Comparison of ENCODE assay signal across 1 cellular context in the genomic region with DNA sequence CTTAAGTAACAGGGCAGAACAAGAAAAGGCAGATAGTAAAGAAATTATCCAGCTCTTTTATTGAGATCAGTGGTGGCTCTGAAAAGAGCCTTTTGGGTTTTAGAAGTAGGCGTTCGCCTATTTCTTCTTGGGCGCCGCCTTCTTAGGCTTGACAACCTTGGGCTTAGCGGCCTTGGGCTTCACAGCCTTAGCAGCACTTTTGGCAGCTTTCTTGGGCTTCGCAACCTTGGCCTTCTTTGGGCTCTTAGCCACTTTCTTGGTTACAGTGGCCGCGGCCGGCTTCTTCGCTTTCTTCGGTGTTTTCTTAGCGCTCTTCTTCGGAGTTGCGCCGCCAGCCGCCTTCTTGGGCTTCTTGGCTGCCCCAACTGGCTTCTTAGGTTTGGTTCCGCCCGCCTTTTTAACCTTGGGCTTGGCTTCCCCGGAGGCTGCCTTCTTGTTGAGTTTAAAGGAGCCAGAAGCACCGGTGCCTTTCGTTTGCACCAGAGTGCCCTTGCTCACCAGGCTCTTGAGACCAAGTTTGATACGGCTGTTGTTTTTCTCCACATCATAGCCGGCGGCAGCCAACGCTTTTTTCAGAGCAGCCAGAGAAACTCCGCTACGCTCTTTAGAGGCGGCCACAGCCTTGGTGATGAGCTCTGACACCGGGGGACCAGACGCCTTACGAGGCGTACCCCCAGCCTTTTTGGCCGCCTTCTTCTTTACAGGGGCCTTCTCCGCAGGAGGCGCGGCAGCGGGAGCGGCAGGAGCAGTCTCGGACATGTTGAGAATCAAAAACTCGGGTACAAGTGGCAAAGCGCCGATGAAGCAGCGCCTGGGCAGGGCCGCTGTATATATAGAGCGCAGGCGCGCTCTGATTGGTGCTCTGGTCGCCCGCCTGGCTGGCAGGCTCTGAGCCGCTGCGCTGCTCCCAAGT.
TF ChIP-seq lines count a peak whose summit lies in the region.

No MANE protein-coding gene starts in this region.

TF ChIP-seq in GM12878, 131 proteins besides CTCF, POLR2A, EP300 and RAD21 (continued from another document and continues in another):
- TF ChIP-seq TCF3 (IDR thresholded peaks at IDR 0.05; ENCODE audit: borderline replicate concordance, insufficient read depth, low read depth, low read length) (peak; percentile 94), HCFC1 (IDR thresholded peaks at IDR 0.05; ENCODE audit: low read length) (peak; percentile 59; the same call in 1 of the 2 replicates), EED (IDR thresholded peaks at IDR 0.05; ENCODE audit: low read depth) (no peak), CHD1 (IDR thresholded peaks at IDR 0.05; ENCODE audit: low read depth, low read length) (peak; percentile 94), PKNOX1 (IDR thresholded peaks at IDR 0.05) (peak; percentile 66; the same call in 1 of the 2 replicates), CBX3 (IDR thresholded peaks at IDR 0.05; ENCODE audit: borderline replicate concordance, low read depth) (no peak), MTA2 (IDR thresholded peaks at IDR 0.05; ENCODE audit: low read depth) (0 out of 2 replicates have a peak, but pooled peaks have one; percentile 28), BCL11A (IDR thresholded peaks at IDR 0.05; ENCODE audit: low read depth, low read length) (peak; percentile 3; the same call in 1 of the 2 replicates), ZNF274 (IDR thresholded peaks at IDR 0.05; ENCODE audit: insufficient read depth, insufficient read length) (no peak), TBL1XR1 (IDR thresholded peaks at IDR 0.05; ENCODE audit: low read depth, low read length) (peak; percentile 51; the same call in 1 of the 2 replicates), BRCA1 (IDR thresholded peaks at IDR 0.05; ENCODE audit: low read depth, low read length) (no peak), NRF1 (conservative IDR thresholded peaks at IDR 0.05; ENCODE audit: low read depth, low read length) (no peak), LARP7 (IDR thresholded peaks at IDR 0.05) (peak; percentile 95), RCOR1 (conservative IDR thresholded peaks at IDR 0.05; ENCODE audit: low read depth, low read length) (no peak), CHD2 (IDR thresholded peaks at IDR 0.05; ENCODE audit: borderline replicate concordance, low read depth, low read length) (peak; percentile 74), IRF5 (IDR thresholded peaks at IDR 0.05; ENCODE audit: borderline replicate concordance) (no peak), IKZF2 (IDR thresholded peaks at IDR 0.05) (peak in 1 of 2 experiments; percentile 47; a peak in 2 of 4 replicates), POLR2AphosphoS2 (IDR thresholded peaks at IDR 0.05; ENCODE audit: low read depth, low read length) (peak; percentile 98), RFX5 (IDR thresholded peaks at IDR 0.05; ENCODE audit: low read depth, low read length) (no peak), POLR2AphosphoS5 (IDR thresholded peaks at IDR 0.05; ENCODE audit: low read length) (peak; percentile 99), BHLHE40 (IDR thresholded peaks at IDR 0.05; ENCODE audit: borderline replicate concordance in 1 of 2, low read depth in 2 of 2, low read length in 1 of 2) (peak; percentile 2 to 29; a peak in 2 of 4 replicates), PBX3 (IDR thresholded peaks at IDR 0.05; ENCODE audit: insufficient replicate concordance, low read depth, low read length) (no peak), PRDM15 (CRISPR knock-in tag; IDR thresholded peaks at IDR 0.05) (peak; percentile 63), CHD4 (IDR thresholded peaks at IDR 0.05) (no peak), MYC (IDR thresholded peaks at IDR 0.05; ENCODE audit: insufficient read depth, insufficient read length, insufficient replicate concordance, low read length, severe bottlenecking) (no peak), SREBF2 (IDR thresholded peaks at IDR 0.05; ENCODE audit: low read length) (peak; percentile 1; the same call in 1 of the 2 replicates), RUNX3 (IDR thresholded peaks at IDR 0.05; ENCODE audit: low read length) (peak; percentile 19; the same call in 1 of the 2 replicates), ETV6 (conservative IDR thresholded peaks at IDR 0.05 in 1 of 2, IDR thresholded peaks at IDR 0.05 in 1 of 2; ENCODE audit: borderline replicate concordance in 1 of 2, low read depth in 1 of 2) (peak in 1 of 2 experiments; percentile 16; a peak in 1 of 4 replicates), ZNF217 (IDR thresholded peaks at IDR 0.05) (no peak), POU2F2 (IDR thresholded peaks at IDR 0.05; ENCODE audit: borderline replicate concordance, low read depth, low read length) (peak; percentile 98), TAF1 (IDR thresholded peaks at IDR 0.05; ENCODE audit: borderline replicate concordance, low read depth, low read length) (peak; percentile 68; the same call in 1 of the 2 replicates)
- TF ChIP-seq, protein P1, sequence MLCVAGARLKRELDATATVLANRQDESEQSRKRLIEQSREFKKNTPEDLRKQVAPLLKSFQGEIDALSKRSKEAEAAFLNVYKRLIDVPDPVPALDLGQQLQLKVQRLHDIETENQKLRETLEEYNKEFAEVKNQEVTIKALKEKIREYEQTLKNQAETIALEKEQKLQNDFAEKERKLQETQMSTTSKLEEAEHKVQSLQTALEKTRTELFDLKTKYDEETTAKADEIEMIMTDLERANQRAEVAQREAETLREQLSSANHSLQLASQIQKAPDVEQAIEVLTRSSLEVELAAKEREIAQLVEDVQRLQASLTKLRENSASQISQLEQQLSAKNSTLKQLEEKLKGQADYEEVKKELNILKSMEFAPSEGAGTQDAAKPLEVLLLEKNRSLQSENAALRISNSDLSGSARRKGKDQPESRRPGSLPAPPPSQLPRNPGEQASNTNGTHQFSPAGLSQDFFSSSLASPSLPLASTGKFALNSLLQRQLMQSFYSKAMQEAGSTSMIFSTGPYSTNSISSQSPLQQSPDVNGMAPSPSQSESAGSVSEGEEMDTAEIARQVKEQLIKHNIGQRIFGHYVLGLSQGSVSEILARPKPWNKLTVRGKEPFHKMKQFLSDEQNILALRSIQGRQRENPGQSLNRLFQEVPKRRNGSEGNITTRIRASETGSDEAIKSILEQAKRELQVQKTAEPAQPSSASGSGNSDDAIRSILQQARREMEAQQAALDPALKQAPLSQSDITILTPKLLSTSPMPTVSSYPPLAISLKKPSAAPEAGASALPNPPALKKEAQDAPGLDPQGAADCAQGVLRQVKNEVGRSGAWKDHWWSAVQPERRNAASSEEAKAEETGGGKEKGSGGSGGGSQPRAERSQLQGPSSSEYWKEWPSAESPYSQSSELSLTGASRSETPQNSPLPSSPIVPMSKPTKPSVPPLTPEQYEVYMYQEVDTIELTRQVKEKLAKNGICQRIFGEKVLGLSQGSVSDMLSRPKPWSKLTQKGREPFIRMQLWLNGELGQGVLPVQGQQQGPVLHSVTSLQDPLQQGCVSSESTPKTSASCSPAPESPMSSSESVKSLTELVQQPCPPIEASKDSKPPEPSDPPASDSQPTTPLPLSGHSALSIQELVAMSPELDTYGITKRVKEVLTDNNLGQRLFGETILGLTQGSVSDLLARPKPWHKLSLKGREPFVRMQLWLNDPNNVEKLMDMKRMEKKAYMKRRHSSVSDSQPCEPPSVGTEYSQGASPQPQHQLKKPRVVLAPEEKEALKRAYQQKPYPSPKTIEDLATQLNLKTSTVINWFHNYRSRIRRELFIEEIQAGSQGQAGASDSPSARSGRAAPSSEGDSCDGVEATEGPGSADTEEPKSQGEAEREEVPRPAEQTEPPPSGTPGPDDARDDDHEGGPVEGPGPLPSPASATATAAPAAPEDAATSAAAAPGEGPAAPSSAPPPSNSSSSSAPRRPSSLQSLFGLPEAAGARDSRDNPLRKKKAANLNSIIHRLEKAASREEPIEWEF (IDR thresholded peaks at IDR 0.05; ENCODE audit: insufficient replicate concordance, low read depth, low read length) = peak; percentile 57
- TF ChIP-seq, protein P2, sequence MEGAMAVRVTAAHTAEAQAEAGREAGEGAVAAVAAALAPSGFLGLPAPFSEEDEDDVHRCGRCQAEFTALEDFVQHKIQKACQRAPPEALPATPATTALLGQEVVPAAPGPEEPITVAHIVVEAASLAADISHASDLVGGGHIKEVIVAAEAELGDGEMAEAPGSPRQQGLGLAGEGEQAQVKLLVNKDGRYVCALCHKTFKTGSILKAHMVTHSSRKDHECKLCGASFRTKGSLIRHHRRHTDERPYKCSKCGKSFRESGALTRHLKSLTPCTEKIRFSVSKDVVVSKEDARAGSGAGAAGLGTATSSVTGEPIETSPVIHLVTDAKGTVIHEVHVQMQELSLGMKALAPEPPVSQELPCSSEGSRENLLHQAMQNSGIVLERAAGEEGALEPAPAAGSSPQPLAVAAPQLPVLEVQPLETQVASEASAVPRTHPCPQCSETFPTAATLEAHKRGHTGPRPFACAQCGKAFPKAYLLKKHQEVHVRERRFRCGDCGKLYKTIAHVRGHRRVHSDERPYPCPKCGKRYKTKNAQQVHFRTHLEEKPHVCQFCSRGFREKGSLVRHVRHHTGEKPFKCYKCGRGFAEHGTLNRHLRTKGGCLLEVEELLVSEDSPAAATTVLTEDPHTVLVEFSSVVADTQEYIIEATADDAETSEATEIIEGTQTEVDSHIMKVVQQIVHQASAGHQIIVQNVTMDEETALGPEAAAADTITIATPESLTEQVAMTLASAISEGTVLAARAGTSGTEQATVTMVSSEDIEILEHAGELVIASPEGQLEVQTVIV (IDR thresholded peaks at IDR 0.05; ENCODE audit: borderline replicate concordance, partially characterized antibody) = no peak
- TF ChIP-seq, protein P3, sequence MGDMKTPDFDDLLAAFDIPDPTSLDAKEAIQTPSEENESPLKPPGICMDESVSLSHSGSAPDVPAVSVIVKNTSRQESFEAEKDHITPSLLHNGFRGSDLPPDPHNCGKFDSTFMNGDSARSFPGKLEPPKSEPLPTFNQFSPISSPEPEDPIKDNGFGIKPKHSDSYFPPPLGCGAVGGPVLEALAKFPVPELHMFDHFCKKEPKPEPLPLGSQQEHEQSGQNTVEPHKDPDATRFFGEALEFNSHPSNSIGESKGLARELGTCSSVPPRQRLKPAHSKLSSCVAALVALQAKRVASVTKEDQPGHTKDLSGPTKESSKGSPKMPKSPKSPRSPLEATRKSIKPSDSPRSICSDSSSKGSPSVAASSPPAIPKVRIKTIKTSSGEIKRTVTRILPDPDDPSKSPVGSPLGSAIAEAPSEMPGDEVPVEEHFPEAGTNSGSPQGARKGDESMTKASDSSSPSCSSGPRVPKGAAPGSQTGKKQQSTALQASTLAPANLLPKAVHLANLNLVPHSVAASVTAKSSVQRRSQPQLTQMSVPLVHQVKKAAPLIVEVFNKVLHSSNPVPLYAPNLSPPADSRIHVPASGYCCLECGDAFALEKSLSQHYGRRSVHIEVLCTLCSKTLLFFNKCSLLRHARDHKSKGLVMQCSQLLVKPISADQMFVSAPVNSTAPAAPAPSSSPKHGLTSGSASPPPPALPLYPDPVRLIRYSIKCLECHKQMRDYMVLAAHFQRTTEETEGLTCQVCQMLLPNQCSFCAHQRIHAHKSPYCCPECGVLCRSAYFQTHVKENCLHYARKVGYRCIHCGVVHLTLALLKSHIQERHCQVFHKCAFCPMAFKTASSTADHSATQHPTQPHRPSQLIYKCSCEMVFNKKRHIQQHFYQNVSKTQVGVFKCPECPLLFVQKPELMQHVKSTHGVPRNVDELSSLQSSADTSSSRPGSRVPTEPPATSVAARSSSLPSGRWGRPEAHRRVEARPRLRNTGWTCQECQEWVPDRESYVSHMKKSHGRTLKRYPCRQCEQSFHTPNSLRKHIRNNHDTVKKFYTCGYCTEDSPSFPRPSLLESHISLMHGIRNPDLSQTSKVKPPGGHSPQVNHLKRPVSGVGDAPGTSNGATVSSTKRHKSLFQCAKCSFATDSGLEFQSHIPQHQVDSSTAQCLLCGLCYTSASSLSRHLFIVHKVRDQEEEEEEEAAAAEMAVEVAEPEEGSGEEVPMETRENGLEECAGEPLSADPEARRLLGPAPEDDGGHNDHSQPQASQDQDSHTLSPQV (IDR thresholded peaks at IDR 0.05) = no peak
